Comparison of ENCODE assay signal across 12 cellular contexts in genomic region chr13:33322474-33322827, GRCh38. TPM values are rescaled to one million over a fixed set of nuclear protein-coding genes. Genes with fewer than 3 reads are reported as not detected.
DNase-seq lines count a peak whose midpoint lies in the region; ATAC-seq and TF ChIP-seq lines count a peak whose summit lies in the region.
"Had no signal": no experiment of that assay in that cellular context is flagged by ENCODE, and none has a peak within 500 bp of the region (broad histone marks: within the 10 kb centered on the region; RNA-seq: fewer than 3 reads in every experiment).

No MANE protein-coding gene starts in this region.

- TF ChIP-seq EP300 in gastroesophageal sphincter (IDR thresholded peaks at IDR 0.05): no peak

- DNase-seq in adrenal gland (peak in 5 of 7 donors; percentile 16 to 72 (median 28)), aorta (peak; percentile 73 to 84), GM10248 (ENCODE audit: extremely low spot score) (no peak), T-helper 9 cell (no peak), ecto neural progenitor cell (ENCODE audit: low spot score) (no peak)
- DNase-seq: activated T-cell treated with anti-CD3 and anti-CD28 coated beads, Interleukin-2, amount 50 U/mL, for 24 hours; stimulated activated CD4-positive, alpha-beta T cell treated with anti-CD3 and anti-CD28 coated beads, Interleukin-2, amount 100 ng/mL, for 48 hours; stimulated activated naive CD4-positive, alpha-beta T cell treated with Interleukin-2 at 50 U/mL for 16 hours had no signal

- H3K27ac ChIP-seq in adrenal gland (peak overlapping the region in 2 of 5 donors; percentile 59 to 63), gastroesophageal sphincter (peak overlapping the region in 3 of 4 donors; percentile 46 to 62 (median 61)), parathyroid adenoma (no peak overlapping the region), aorta (ENCODE audit: low read depth in 1 of 2, low read length in 2 of 2) (no peak overlapping the region)

- ATAC-seq in gastroesophageal sphincter: peak; percentile 68
- peak; percentile 74 for ATAC-seq in aorta (ENCODE audit: low FRiP score)
- ATAC-seq: body of pancreas, SK-N-SH treated with all-trans-retinoic acid at 6 μM for 48 hours had no signal

- no peaks in the 10 kb centered on the region for H3K36me3 ChIP-seq in adrenal gland (replicated peaks in 1 of 2)
- H3K36me3 ChIP-seq in gastroesophageal sphincter: no peaks in the 10 kb centered on the region
- H3K36me3 ChIP-seq in parathyroid adenoma (ENCODE audit: control insufficient read depth, insufficient read depth, low read length): no peaks in the 10 kb centered on the region
- H3K36me3 ChIP-seq in aorta (ENCODE audit: control insufficient read depth in 1 of 2, insufficient read depth in 2 of 2, low read length in 1 of 2): no peaks in the 10 kb centered on the region

- no peaks in the 10 kb centered on the region for H3K79me2 ChIP-seq in parathyroid adenoma

- CTCF ChIA-PET in GM10248 (lab: Yijun Ruan, JAX): interaction anchor here (1.0 to 1.5 kb wide), 2 partner anchors 10 to 26 kb away, joined by 3 read pairs; no protein-coding TSS in a partner anchor

- H3K27me3 ChIP-seq in adrenal gland: no peaks in the 10 kb centered on the region
- no peaks in the 10 kb centered on the region for H3K27me3 ChIP-seq in gastroesophageal sphincter
- no peaks in the 10 kb centered on the region for H3K27me3 ChIP-seq in parathyroid adenoma (ENCODE audit: control insufficient read depth, insufficient read depth, low read length)
- H3K27me3 ChIP-seq in aorta (ENCODE audit: control insufficient read depth in 1 of 2, insufficient read depth in 2 of 2, low read length in 1 of 2): no peaks in the 10 kb centered on the region
- H3K27me3 ChIP-seq: body of pancreas had no signal

- WGBS in adrenal gland, 4 donors: 68 to 84% (median 77%) methylated on average over 5 of the region's 5 CpGs
- 47 to 59% methylated on average over 5 of the region's 5 CpGs for WGBS in gastroesophageal sphincter (ENCODE audit: low coverage in 1 of 2), 2 donors
- 8 to 9% methylated on average over 5 of the region's 5 CpGs for WGBS in aorta, 2 donors

- H2AFZ ChIP-seq in parathyroid adenoma: peak overlapping the region; percentile 35

- intact Hi-C loops in adrenal gland (cut with DNase I): no loop called here
- intact Hi-C loops in aorta (cut with DNase I): loop anchor here (5.0 kb wide), 1 partner anchor 35 kb away; the partner anchor contains the start of gene STARD13 (in 2 of the 2)

- no peak for TF ChIP-seq POLR2A in adrenal gland (IDR thresholded peaks at IDR 0.05)
- TF ChIP-seq POLR2A in gastroesophageal sphincter (IDR thresholded peaks at IDR 0.05): no peak

- H3K4me1 ChIP-seq in adrenal gland (replicated peaks in 1 of 2) (peaks cover 0 to 10% of the 10 kb centered on the region in 2 donors), gastroesophageal sphincter (peaks cover 0 to 30% (median 10%) of the 10 kb centered on the region in 3 donors), parathyroid adenoma (peaks cover 2% of the 10 kb centered on the region), aorta (ENCODE audit: control insufficient read depth in 1 of 2, insufficient read depth in 2 of 2, low read length in 2 of 2) (peaks cover 4 to 7% of the 10 kb centered on the region in 2 donors)
- H3K4me1 ChIP-seq: body of pancreas had no signal

- POLR2A ChIA-PET in GM10248 (lab: Yijun Ruan, JAX): no interaction called here

- no peak overlapping the region for H3K9ac ChIP-seq in parathyroid adenoma

- no peak for TF ChIP-seq CTCF in adrenal gland (IDR thresholded peaks at IDR 0.05)
- no peak for TF ChIP-seq CTCF in gastroesophageal sphincter (IDR thresholded peaks at IDR 0.05)
- TF ChIP-seq CTCF in parathyroid adenoma (IDR thresholded peaks at IDR 0.05): no peak
- no peak for TF ChIP-seq CTCF in GM10248 (IDR thresholded peaks at IDR 0.05; ENCODE audit: control extremely low read depth, extremely low read depth, low read depth, missing control alignments)

- H3K4me3 ChIP-seq in adrenal gland (peak overlapping the region in 1 of 4 donors; percentile 4), gastroesophageal sphincter (peak overlapping the region in 1 of 2 donors; percentile 13), parathyroid adenoma (ENCODE audit: low read depth, low read length) (no peak overlapping the region), aorta (ENCODE audit: low read length in 2 of 2) (peak overlapping the region; percentile 17 to 82)
- H3K4me3 ChIP-seq: body of pancreas had no signal

- H3K9me3 ChIP-seq in adrenal gland (replicated peaks in 1 of 3) (no peaks in the 10 kb centered on the region), gastroesophageal sphincter (no peaks in the 10 kb centered on the region), parathyroid adenoma (ENCODE audit: control insufficient read depth, low read length) (no peaks in the 10 kb centered on the region), aorta (ENCODE audit: control insufficient read depth, low read length) (no peaks in the 10 kb centered on the region)
- H3K9me3 ChIP-seq: body of pancreas had no signal

- peak overlapping the region; percentile 50 for H3K4me2 ChIP-seq in parathyroid adenoma (ENCODE audit: low read length)

RNA-seq across cellular contexts. Expression of gene STARD13, which starts 36.9 kb away (rescaled TPM):
- 10 to 100 TPM; 14.6 to 79.8 (median 40.2) TPM for total RNA-seq in adrenal gland
- 10 to 100 TPM; 10.5 to 14.4 (median 13.1) TPM for polyA plus RNA-seq in adrenal gland
- total RNA-seq in gastroesophageal sphincter: 10 to 100 TPM; 46.2 to 63.3 (median 49.3) TPM
- total RNA-seq in aorta: 10 to 100 TPM; 62.4 to 85.5 TPM
- polyA plus RNA-seq in aorta: 10 to 100 TPM; 15.0 to 17.2 TPM

Comparison
In these comparisons a context has a peak if more than half of its experiments do, and no peak if none do; other contexts are left out.
1. DNase-seq: peak in adrenal gland (5 of 7) and aorta (2 of 2); none in GM10248 (single experiment), T-helper 9 cell (single experiment) and ecto neural progenitor cell (single experiment).
2. H3K27ac ChIP-seq: peak in gastroesophageal sphincter (3 of 4); none in parathyroid adenoma (single experiment) and aorta (0 of 2).
3. intact Hi-C loops: an anchor here in aorta (5.0 kb wide); none called in adrenal gland.